22 cellular contexts compared by ENCODE assay signal in genomic region chrX:106718709-106719108, GRCh38. TPM values are rescaled to one million over a fixed set of nuclear protein-coding genes. Genes with fewer than 3 reads are reported as not detected.
DNase-seq lines count a peak whose midpoint lies in the region; ATAC-seq, FAIRE-seq and TF ChIP-seq lines count a peak whose summit lies in the region.
"Had no signal": no experiment of that assay in that cellular context is flagged by ENCODE, and none has a peak within 500 bp of the region (broad histone marks: within the 10 kb centered on the region; RNA-seq: fewer than 3 reads in every experiment).

No MANE protein-coding gene starts in this region.

- peaks cover 38% of the 10 kb centered on the region for H3K4me1 Mint-ChIP-seq in Calu3 (ENCODE audit: low read depth, unreplicated experiment)

- WGBS in pancreas, 2 donors, result 12 to 13% methylated on average over 4 of the region's 4 CpGs

- no peaks in the 10 kb centered on the region for H3K36me3 ChIP-seq in pancreas
- H3K36me3 ChIP-seq in right atrium auricular region, result no peaks in the 10 kb centered on the region
- H3K36me3 ChIP-seq: Peyer's patch, SJSA1 had no signal

- ATAC-seq in left colon (peak; percentile 45), pancreas (peak; percentile 61 to 85 (median 74)), GM21717 (IDR thresholded peaks at IDR 0.05; ENCODE audit: unreplicated experiment) (no peak)
- ATAC-seq: CD8-positive, alpha-beta T cell; GM12878 had no signal

- peak overlapping the region; percentile 14 for H3K4me3 Mint-ChIP-seq in Calu3 (ENCODE audit: low read depth, unreplicated experiment)
- H3K4me3 Mint-ChIP-seq: CD8-positive, alpha-beta T cell had no signal

- peak overlapping the region in 2 of 4 donors; percentile 3 to 55 for H3K27ac ChIP-seq in pancreas
- H3K27ac ChIP-seq in right atrium auricular region, result no peak overlapping the region
- H3K27ac ChIP-seq: SJSA1 had no signal

- H3K4me3 ChIP-seq in pancreas, result no peak overlapping the region
- H3K4me3 ChIP-seq in right atrium auricular region, result no peak overlapping the region
- H3K4me3 ChIP-seq: GM12878, Peyer's patch, SJSA1 had no signal

- DNase-seq in Calu3 (peak; percentile 8), NCI-H774 (lab: John Stamatoyannopoulos, UW) (peak; percentile 7), left colon (no peak), pancreas (peak in 2 of 6 donors; percentile 21 to 27), NCI-H187 treated with DMSO at 0.1 percent for 48 hours (lab: John Stamatoyannopoulos, UW) (no peak), NCI-H2227 treated with DMSO at 0.1 percent for 48 hours (lab: John Stamatoyannopoulos, UW) (no peak), right atrium auricular region (ENCODE audit: low spot score) (no peak)
- DNase-seq: C1 segment of cervical spinal cord; CD8-positive, alpha-beta T cell; DMS79 treated with DMSO at 0.1 percent for 48 hours; H7; KBM-7; NCI-H1092; NCI-H2171; NCI-H69; NK-92 treated with Interleukin-12 subunit alpha and Interleukin-12 subunit beta, amount 100 ng/mL, for 24 hours; Peyer's patch had no signal

- TF ChIP-seq CTCF in Calu3 (IDR thresholded peaks at IDR 0.05; ENCODE audit: unreplicated experiment) (no peak), pancreas (IDR thresholded peaks at IDR 0.05) (no peak), right atrium auricular region (IDR thresholded peaks at IDR 0.05) (no peak)

- H3K9me3 ChIP-seq in pancreas, result no peaks in the 10 kb centered on the region
- H3K9me3 ChIP-seq in right atrium auricular region, result no peaks in the 10 kb centered on the region
- H3K9me3 ChIP-seq: Peyer's patch, SJSA1 had no signal

- intact Hi-C loops in Calu3 (cut with micrococcal nuclease; ENCODE audit: unreplicated experiment) (no loop called here), left colon (cut with DNase I, micrococcal nuclease) (no loop called here), pancreas (cut with DNase I) (no loop called here)

- CTCF ChIA-PET in Calu3 (lab: Charles Lee), result interaction anchor here (0.7 to 0.8 kb wide), 3 partner anchors 9 to 12 kb away, joined by 3 read pairs; no protein-coding TSS in a partner anchor

- no peaks in the 10 kb centered on the region for H3K36me3 Mint-ChIP-seq in Calu3 (ENCODE audit: insufficient read depth, unreplicated experiment)
- H3K36me3 Mint-ChIP-seq: CD8-positive, alpha-beta T cell had no signal

- BruUV-seq in Calu3 (replicated peaks; lab: Mats Ljungman, UMichigan), result no TSS peak

- no peaks in the 10 kb centered on the region for H3K9me3 Mint-ChIP-seq in Calu3 (ENCODE audit: low read depth, unreplicated experiment)
- H3K9me3 Mint-ChIP-seq: CD8-positive, alpha-beta T cell had no signal

- peak overlapping the region; percentile 72 for H3K27ac Mint-ChIP-seq in Calu3 (ENCODE audit: unreplicated experiment)
- H3K27ac Mint-ChIP-seq: CD8-positive, alpha-beta T cell had no signal

- peaks cover 0 to 5% (median 0%) of the 10 kb centered on the region in 3 donors for H3K4me1 ChIP-seq in pancreas
- H3K4me1 ChIP-seq in right atrium auricular region, result no peaks in the 10 kb centered on the region
- H3K4me1 ChIP-seq: Peyer's patch, SJSA1 had no signal

- FAIRE-seq in pancreas (lab: Jason Lieb, UNC), result no peak
- FAIRE-seq: D721Med, GM12878 had no signal

- no peaks in the 10 kb centered on the region for H3K27me3 Mint-ChIP-seq in Calu3 (ENCODE audit: unreplicated experiment)

- H3K27me3 ChIP-seq in pancreas, result peaks cover 0 to 6% (median 0%) of the 10 kb centered on the region in 4 donors
- no peaks in the 10 kb centered on the region for H3K27me3 ChIP-seq in right atrium auricular region
- H3K27me3 ChIP-seq: Peyer's patch, SJSA1 had no signal

RNA-seq across cellular contexts. Expression of gene RNF128, which starts 7.8 kb away (rescaled TPM):
- total RNA-seq in Calu3 (2022), result 40.1 and 54.5 TPM in 2 replicates
- total RNA-seq in left colon, result 10 to 100 TPM; 37.1 to 43.0 TPM
- 10 to 100 TPM in 4 of 6 donors, 1 to 10 TPM in 2; 9.5 to 17.0 (median 12.7) TPM for total RNA-seq in pancreas
- 10 to 100 TPM in 1 of 2 donors, 1 to 10 TPM in 1; 5.9 to 19.8 TPM for polyA plus RNA-seq in pancreas
- total RNA-seq in right atrium auricular region, result under 1 TPM; 0.55 to 0.78 TPM
- total RNA-seq: CD8-positive, alpha-beta T cell; SJSA1; T-helper 1 cell treated with Interleukin-12 subunit alpha and Interleukin-12 subunit beta and Interleukin-4 antibody, amounts not matched to agents 30 ng/mL and 1 ng/mL, for 36 hours had no signal
- polyA plus RNA-seq: GM12878 had no signal

Comparison
In these comparisons a context has a peak if more than half of its experiments do, and no peak if none do; other contexts are left out.
1. DNase-seq: peak in Calu3 (single experiment) and NCI-H774 (single experiment); none in left colon (0 of 2), NCI-H187 treated with DMSO at 0.1 percent for 48 hours (single experiment), NCI-H2227 treated with DMSO at 0.1 percent for 48 hours (single experiment) and right atrium auricular region (single experiment).
2. RNA of gene RNF128, which starts 7.8 kb away (total RNA-seq): 37.1 to 43.0 TPM in left colon, 40.1 to 54.5 TPM in Calu3 and 9.5 to 17.0 TPM in pancreas; 0.55 to 0.78 TPM in right atrium auricular region; every median in the first group is over 4 times any median in the second.